In genomic region chr18:3720818-3721545, GRCh38 we compare ENCODE assay signal across 13 cellular contexts.
DNase-seq lines count a peak whose midpoint lies in the region; ATAC-seq and TF ChIP-seq lines count a peak whose summit lies in the region.
"Had no signal": no experiment of that assay in that cellular context is flagged by ENCODE, and none has a peak within 500 bp of the region (broad histone marks: within the 10 kb centered on the region; RNA-seq: fewer than 3 reads in every experiment).

No MANE protein-coding gene starts in this region.

- no peaks in the 10 kb centered on the region for H3K9me3 Mint-ChIP-seq in mesothelial cell of epicardium
- H3K9me3 Mint-ChIP-seq: activated B cell treated with CpG ODN at 0.5 μM for 24 hours had no signal

- TF ChIP-seq CTCF in mesothelial cell of epicardium (IDR thresholded peaks at IDR 0.05; ENCODE audit: unreplicated experiment): no peak

- H3K4me1 Mint-ChIP-seq in mesothelial cell of epicardium: peaks cover 72% of the 10 kb centered on the region

- peak overlapping the region; percentile 98 for H3K27ac Mint-ChIP-seq in mesothelial cell of epicardium
- H3K27ac Mint-ChIP-seq: activated B cell treated with CpG ODN at 0.5 μM for 24 hours had no signal

- H3K4me3 Mint-ChIP-seq in mesothelial cell of epicardium: no peak overlapping the region
- H3K4me3 Mint-ChIP-seq: activated B cell treated with CpG ODN at 0.5 μM for 24 hours had no signal

- peak; percentile 94 for DNase-seq in DMS79 treated with DMSO at 0.1 percent for 48 hours (lab: John Stamatoyannopoulos, UW)
- DNase-seq in NCI-H1092 treated with DMSO at 0.1 percent for 48 hours (lab: John Stamatoyannopoulos, UW): peak; percentile 69
- DNase-seq in NOMO-1 treated with DMSO at 0.1 percent for 48 hours (lab: John Stamatoyannopoulos, UW; ENCODE audit: unreplicated experiment): peak; percentile 12
- no peak for DNase-seq in mesothelial cell of epicardium (ENCODE audit: low spot score in 2 of 2, unreplicated experiment in 2 of 2)
- DNase-seq in midbrain (lab: John Stamatoyannopoulos, UW): no peak
- DNase-seq: activated B cell treated with CpG ODN at 0.5 μM for 24 hours, foreskin fibroblast, GOT3, NCI-H2081, spleen had no signal

- ATAC-seq in GM19351 (IDR thresholded peaks at IDR 0.05; ENCODE audit: unreplicated experiment) (no peak), HG03342 (IDR thresholded peaks at IDR 0.05; ENCODE audit: unreplicated experiment) (no peak), HG03159 (IDR thresholded peaks at IDR 0.05; ENCODE audit: unreplicated experiment) (no peak)

- no peaks in the 10 kb centered on the region for H3K27me3 Mint-ChIP-seq in mesothelial cell of epicardium (ENCODE audit: low read depth)
- H3K27me3 Mint-ChIP-seq: activated B cell treated with CpG ODN at 0.5 μM for 24 hours had no signal

- no peaks in the 10 kb centered on the region for H3K36me3 Mint-ChIP-seq in mesothelial cell of epicardium

Comparison
In these comparisons a context has a peak if more than half of its experiments do, and no peak if none do; other contexts are left out.
1. DNase-seq: peak in DMS79 treated with DMSO at 0.1 percent for 48 hours (single experiment), NCI-H1092 treated with DMSO at 0.1 percent for 48 hours (single experiment) and NOMO-1 treated with DMSO at 0.1 percent for 48 hours (single experiment); none in mesothelial cell of epicardium (0 of 2) and midbrain (single experiment).